Comparison of ENCODE assay signal across 1 cellular context in the genomic region with DNA sequence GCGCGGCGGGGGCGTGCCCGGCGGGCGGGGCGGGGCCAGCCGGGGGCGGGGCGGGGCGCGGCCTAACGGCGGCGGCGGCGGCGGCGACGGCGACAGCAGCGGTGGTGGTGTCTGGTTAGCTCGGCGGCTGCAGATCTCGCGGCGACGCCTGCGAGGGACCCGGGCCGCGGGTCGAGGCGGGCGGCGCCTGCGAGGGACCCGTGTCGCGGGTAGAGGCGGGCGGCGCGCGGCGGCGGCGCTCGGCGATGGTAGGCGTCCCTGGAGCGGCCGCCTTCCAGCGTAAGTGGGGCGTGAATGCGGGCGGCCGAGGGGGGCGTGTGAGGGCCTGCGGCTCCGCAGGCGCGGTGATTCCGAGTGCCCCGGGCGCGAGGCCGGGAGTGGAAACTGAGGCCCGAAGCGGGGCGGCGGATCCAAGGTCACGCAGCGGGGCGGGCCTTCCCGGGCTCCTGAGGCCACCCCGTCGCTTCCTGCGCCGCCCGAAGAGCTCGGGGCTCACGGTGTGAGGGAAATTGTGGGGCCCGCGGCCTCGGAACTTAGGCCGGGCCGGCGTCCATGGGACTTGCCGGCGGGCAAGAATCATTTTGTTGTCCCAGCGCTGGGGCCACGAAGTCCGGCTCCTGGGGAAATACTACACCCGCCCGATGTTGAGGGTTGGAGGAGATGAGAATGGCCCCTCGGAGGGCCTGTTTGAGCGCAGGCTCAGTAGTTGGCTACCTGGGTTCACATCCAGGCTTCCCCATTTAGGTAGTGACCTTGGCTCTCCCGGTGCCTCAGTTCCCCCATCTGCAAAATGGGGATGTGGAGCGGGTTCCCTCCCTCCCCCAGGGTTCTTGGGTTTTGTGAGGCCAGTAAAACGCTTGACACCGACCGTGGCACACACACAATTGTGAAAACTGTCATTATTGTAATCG.
A peak's percentile ranks its signal among the peaks of the same experiment; 100 is the strongest.
TF ChIP-seq lines count a peak whose summit lies in the region.

Gene CBFA2T2, plus strand, starts transcription at position 74 of the 911 bp plus-strand sequence. Its CDS starts 172 bp downstream, at position 246.

TF ChIP-seq in HepG2, 621 proteins besides CTCF, POLR2A, EP300 and RAD21 (continued from another document and continues in another):
- peak; percentile 55; the same call in 1 of the 2 replicates for TF ChIP-seq SKIL (CRISPR knock-in tag; IDR thresholded peaks at IDR 0.05; ENCODE audit: borderline replicate concordance)
- no peak for TF ChIP-seq MAFK (conservative IDR thresholded peaks at IDR 0.05 in 1 of 2, IDR thresholded peaks at IDR 0.05 in 1 of 2; ENCODE audit: low read length in 2 of 2)
- TF ChIP-seq UBTF (CRISPR knock-in tag; IDR thresholded peaks at IDR 0.05): peak; percentile 92
- TF ChIP-seq ZNF33A (CRISPR knock-in tag; IDR thresholded peaks at IDR 0.05; ENCODE audit: borderline replicate concordance): peak; percentile 71; the same call in 1 of the 2 replicates
- 0 out of 2 replicates have a peak, but pooled peaks have one; percentile 32 for TF ChIP-seq ZSCAN9 (CRISPR knock-in tag; IDR thresholded peaks at IDR 0.05; ENCODE audit: borderline replicate concordance)
- peak; percentile 58; the same call in 1 of the 2 replicates for TF ChIP-seq ZNF724P (CRISPR knock-in tag; IDR thresholded peaks at IDR 0.05; ENCODE audit: borderline replicate concordance)
- peak; percentile 96 for TF ChIP-seq ZFY (CRISPR knock-in tag; IDR thresholded peaks at IDR 0.05)
- TF ChIP-seq BORCS8-MEF2B (CRISPR knock-in tag; IDR thresholded peaks at IDR 0.05): peak; percentile 82
- 0 out of 2 replicates have a peak, but pooled peaks have one; percentile 15 for TF ChIP-seq HNF4G (IDR thresholded peaks at IDR 0.05; ENCODE audit: borderline replicate concordance, low read depth, low read length)
- peak; percentile 30; the same call in 1 of the 2 replicates for TF ChIP-seq HNF4G (CRISPR knock-in tag; IDR thresholded peaks at IDR 0.05; ENCODE audit: borderline replicate concordance, low read depth)
- TF ChIP-seq YEATS4 (CRISPR knock-in tag; IDR thresholded peaks at IDR 0.05; ENCODE audit: borderline replicate concordance): peak; percentile 80
- TF ChIP-seq PAX8 (CRISPR knock-in tag; IDR thresholded peaks at IDR 0.05; ENCODE audit: borderline replicate concordance): peak; percentile 50; the same call in 1 of the 2 replicates
- TF ChIP-seq DNMT1 (CRISPR knock-in tag; IDR thresholded peaks at IDR 0.05): 0 out of 2 replicates have a peak, but pooled peaks have one; percentile 63
- TF ChIP-seq ZNF678 (CRISPR knock-in tag; IDR thresholded peaks at IDR 0.05): no peak
- TF ChIP-seq, protein P1, sequence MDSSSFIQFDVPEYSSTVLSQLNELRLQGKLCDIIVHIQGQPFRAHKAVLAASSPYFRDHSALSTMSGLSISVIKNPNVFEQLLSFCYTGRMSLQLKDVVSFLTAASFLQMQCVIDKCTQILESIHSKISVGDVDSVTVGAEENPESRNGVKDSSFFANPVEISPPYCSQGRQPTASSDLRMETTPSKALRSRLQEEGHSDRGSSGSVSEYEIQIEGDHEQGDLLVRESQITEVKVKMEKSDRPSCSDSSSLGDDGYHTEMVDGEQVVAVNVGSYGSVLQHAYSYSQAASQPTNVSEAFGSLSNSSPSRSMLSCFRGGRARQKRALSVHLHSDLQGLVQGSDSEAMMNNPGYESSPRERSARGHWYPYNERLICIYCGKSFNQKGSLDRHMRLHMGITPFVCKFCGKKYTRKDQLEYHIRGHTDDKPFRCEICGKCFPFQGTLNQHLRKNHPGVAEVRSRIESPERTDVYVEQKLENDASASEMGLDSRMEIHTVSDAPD (CRISPR knock-in tag; IDR thresholded peaks at IDR 0.05): 0 out of 2 replicates have a peak, but pooled peaks have one; percentile 71
- peak; percentile 45 for TF ChIP-seq ZNF552 (CRISPR knock-in tag; IDR thresholded peaks at IDR 0.05; ENCODE audit: borderline replicate concordance)
- TF ChIP-seq AGO2 (optimal IDR thresholded peaks at IDR 0.05; ENCODE audit: low read depth, low read length): peak; percentile 61
- TF ChIP-seq ZNF274 (CRISPR knock-in tag; IDR thresholded peaks at IDR 0.05): peak; percentile 90; the same call in 1 of the 2 replicates
- peak; percentile 86 for TF ChIP-seq RBFOX2 (IDR thresholded peaks at IDR 0.05; ENCODE audit: low read depth, low read length)
- TF ChIP-seq ZNF589 (CRISPR knock-in tag; conservative IDR thresholded peaks at IDR 0.05): peak; percentile 68
- peak; percentile 32; the same call in 1 of the 2 replicates for TF ChIP-seq ZNF773 (CRISPR knock-in tag; IDR thresholded peaks at IDR 0.05; ENCODE audit: borderline replicate concordance)
- TF ChIP-seq GABPB1 (CRISPR knock-in tag; IDR thresholded peaks at IDR 0.05): peak; percentile 31; the same call in 1 of the 2 replicates
- no peak for TF ChIP-seq ZNF530 (CRISPR knock-in tag; IDR thresholded peaks at IDR 0.05; ENCODE audit: low read depth)
- TF ChIP-seq ZNF839 (CRISPR knock-in tag; IDR thresholded peaks at IDR 0.05; ENCODE audit: borderline replicate concordance): peak; percentile 62; the same call in 1 of the 2 replicates
- TF ChIP-seq ZNF121 (CRISPR knock-in tag; IDR thresholded peaks at IDR 0.05): 0 out of 2 replicates have a peak, but pooled peaks have one; percentile 5
- TF ChIP-seq ZNF354B (CRISPR knock-in tag; IDR thresholded peaks at IDR 0.05): peak; percentile 85; the same call in 1 of the 2 replicates
- TF ChIP-seq GLI4 (CRISPR knock-in tag; IDR thresholded peaks at IDR 0.05; ENCODE audit: borderline replicate concordance): peak; percentile 80; the same call in 1 of the 2 replicates
- TF ChIP-seq ASH2L (IDR thresholded peaks at IDR 0.05; ENCODE audit: insufficient read length, low read depth, low read length): peak; percentile 97
- peak; percentile 96 for TF ChIP-seq ZNF761 (CRISPR knock-in tag; conservative IDR thresholded peaks at IDR 0.05)
- TF ChIP-seq ZBTB37 (CRISPR knock-in tag; IDR thresholded peaks at IDR 0.05): no peak
- TF ChIP-seq ZNF44 (CRISPR knock-in tag; IDR thresholded peaks at IDR 0.05): peak; percentile 80; the same call in 1 of the 2 replicates
- TF ChIP-seq, protein P2, sequence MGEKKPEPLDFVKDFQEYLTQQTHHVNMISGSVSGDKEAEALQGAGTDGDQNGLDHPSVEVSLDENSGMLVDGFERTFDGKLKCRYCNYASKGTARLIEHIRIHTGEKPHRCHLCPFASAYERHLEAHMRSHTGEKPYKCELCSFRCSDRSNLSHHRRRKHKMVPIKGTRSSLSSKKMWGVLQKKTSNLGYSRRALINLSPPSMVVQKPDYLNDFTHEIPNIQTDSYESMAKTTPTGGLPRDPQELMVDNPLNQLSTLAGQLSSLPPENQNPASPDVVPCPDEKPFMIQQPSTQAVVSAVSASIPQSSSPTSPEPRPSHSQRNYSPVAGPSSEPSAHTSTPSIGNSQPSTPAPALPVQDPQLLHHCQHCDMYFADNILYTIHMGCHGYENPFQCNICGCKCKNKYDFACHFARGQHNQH (CRISPR knock-in tag; IDR thresholded peaks at IDR 0.05): peak; percentile 68; the same call in 1 of the 2 replicates
- TF ChIP-seq ZNF772 (CRISPR knock-in tag; IDR thresholded peaks at IDR 0.05): peak; percentile 65; the same call in 1 of the 2 replicates
- TF ChIP-seq, protein P3, sequence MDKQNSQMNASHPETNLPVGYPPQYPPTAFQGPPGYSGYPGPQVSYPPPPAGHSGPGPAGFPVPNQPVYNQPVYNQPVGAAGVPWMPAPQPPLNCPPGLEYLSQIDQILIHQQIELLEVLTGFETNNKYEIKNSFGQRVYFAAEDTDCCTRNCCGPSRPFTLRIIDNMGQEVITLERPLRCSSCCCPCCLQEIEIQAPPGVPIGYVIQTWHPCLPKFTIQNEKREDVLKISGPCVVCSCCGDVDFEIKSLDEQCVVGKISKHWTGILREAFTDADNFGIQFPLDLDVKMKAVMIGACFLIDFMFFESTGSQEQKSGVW (CRISPR knock-in tag; IDR thresholded peaks at IDR 0.05; ENCODE audit: borderline replicate concordance): peak; percentile 38; the same call in 1 of the 2 replicates
- TF ChIP-seq ZNF703 (CRISPR knock-in tag; IDR thresholded peaks at IDR 0.05; ENCODE audit: borderline replicate concordance): peak; percentile 64; the same call in 1 of the 2 replicates
- 0 out of 2 replicates have a peak, but pooled peaks have one; percentile 73 for TF ChIP-seq ZNF251 (CRISPR knock-in tag; IDR thresholded peaks at IDR 0.05)
- 0 out of 2 replicates have a peak, but pooled peaks have one; percentile 61 for TF ChIP-seq HNRNPL (IDR thresholded peaks at IDR 0.05; ENCODE audit: low read depth, low read length)
- TF ChIP-seq, protein P4, sequence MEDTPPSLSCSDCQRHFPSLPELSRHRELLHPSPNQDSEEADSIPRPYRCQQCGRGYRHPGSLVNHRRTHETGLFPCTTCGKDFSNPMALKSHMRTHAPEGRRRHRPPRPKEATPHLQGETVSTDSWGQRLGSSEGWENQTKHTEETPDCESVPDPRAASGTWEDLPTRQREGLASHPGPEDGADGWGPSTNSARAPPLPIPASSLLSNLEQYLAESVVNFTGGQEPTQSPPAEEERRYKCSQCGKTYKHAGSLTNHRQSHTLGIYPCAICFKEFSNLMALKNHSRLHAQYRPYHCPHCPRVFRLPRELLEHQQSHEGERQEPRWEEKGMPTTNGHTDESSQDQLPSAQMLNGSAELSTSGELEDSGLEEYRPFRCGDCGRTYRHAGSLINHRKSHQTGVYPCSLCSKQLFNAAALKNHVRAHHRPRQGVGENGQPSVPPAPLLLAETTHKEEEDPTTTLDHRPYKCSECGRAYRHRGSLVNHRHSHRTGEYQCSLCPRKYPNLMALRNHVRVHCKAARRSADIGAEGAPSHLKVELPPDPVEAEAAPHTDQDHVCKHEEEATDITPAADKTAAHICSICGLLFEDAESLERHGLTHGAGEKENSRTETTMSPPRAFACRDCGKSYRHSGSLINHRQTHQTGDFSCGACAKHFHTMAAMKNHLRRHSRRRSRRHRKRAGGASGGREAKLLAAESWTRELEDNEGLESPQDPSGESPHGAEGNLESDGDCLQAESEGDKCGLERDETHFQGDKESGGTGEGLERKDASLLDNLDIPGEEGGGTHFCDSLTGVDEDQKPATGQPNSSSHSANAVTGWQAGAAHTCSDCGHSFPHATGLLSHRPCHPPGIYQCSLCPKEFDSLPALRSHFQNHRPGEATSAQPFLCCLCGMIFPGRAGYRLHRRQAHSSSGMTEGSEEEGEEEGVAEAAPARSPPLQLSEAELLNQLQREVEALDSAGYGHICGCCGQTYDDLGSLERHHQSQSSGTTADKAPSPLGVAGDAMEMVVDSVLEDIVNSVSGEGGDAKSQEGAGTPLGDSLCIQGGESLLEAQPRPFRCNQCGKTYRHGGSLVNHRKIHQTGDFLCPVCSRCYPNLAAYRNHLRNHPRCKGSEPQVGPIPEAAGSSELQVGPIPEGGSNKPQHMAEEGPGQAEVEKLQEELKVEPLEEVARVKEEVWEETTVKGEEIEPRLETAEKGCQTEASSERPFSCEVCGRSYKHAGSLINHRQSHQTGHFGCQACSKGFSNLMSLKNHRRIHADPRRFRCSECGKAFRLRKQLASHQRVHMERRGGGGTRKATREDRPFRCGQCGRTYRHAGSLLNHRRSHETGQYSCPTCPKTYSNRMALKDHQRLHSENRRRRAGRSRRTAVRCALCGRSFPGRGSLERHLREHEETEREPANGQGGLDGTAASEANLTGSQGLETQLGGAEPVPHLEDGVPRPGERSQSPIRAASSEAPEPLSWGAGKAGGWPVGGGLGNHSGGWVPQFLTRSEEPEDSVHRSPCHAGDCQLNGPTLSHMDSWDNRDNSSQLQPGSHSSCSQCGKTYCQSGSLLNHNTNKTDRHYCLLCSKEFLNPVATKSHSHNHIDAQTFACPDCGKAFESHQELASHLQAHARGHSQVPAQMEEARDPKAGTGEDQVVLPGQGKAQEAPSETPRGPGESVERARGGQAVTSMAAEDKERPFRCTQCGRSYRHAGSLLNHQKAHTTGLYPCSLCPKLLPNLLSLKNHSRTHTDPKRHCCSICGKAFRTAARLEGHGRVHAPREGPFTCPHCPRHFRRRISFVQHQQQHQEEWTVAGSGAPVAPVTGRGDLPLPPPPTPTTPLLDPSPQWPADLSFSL (CRISPR knock-in tag; IDR thresholded peaks at IDR 0.05): no peak
- TF ChIP-seq, protein P5, sequence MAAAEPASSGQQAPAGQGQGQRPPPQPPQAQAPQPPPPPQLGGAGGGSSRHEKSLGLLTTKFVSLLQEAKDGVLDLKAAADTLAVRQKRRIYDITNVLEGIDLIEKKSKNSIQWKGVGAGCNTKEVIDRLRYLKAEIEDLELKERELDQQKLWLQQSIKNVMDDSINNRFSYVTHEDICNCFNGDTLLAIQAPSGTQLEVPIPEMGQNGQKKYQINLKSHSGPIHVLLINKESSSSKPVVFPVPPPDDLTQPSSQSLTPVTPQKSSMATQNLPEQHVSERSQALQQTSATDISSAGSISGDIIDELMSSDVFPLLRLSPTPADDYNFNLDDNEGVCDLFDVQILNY (CRISPR knock-in tag; conservative IDR thresholded peaks at IDR 0.05): peak; percentile 64; the same call in 1 of the 2 replicates
